Comparison of ENCODE assay signal across 9 cellular contexts in the genomic region with DNA sequence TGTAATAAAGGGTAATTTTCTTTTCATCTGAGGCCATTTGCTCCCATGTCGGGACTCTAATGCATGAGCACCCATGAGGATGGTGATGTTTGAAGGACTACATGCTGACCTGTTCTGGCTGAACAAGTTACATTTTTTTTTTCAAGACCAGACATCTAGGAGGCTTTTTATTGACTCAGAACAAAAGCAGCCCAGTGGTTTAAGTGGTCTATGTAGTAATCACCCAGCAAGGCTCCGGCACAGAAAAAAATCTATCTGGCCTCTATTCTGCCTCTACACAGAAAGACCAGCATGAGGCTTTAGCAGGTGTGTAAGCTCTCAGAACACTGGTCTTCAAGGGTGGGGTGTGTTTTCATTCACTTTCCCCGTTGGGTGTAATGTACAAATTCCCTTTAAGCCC. TPM values are rescaled to one million over a fixed set of nuclear protein-coding genes. Genes with fewer than 3 reads are reported as not detected.
DNase-seq lines count a peak whose midpoint lies in the region; ATAC-seq and TF ChIP-seq lines count a peak whose summit lies in the region.
"Had no signal": no experiment of that assay in that cellular context is flagged by ENCODE, and none has a peak within 500 bp of the region (broad histone marks: within the 10 kb centered on the region; RNA-seq: fewer than 3 reads in every experiment).

No MANE protein-coding gene starts in this region.

- no peak overlapping the region for H4K5ac ChIP-seq in mesendoderm (ENCODE audit: low read length)

- peak; percentile 85 for ATAC-seq in HG02884 (IDR thresholded peaks at IDR 0.05; ENCODE audit: unreplicated experiment)

- H3K4me1 ChIP-seq in trophoblast cell (ENCODE audit: control insufficient read depth in 1 of 2, insufficient read depth in 2 of 2, low read length in 2 of 2) (no peaks in the 10 kb centered on the region), A673 (ENCODE audit: insufficient read depth, low read length, poor library complexity, severe bottlenecking) (no peaks in the 10 kb centered on the region), mesendoderm (ENCODE audit: control insufficient read depth, low read depth, low read length) (no peaks in the 10 kb centered on the region)

- H4K91ac ChIP-seq in trophoblast cell (ENCODE audit: low read depth, low read length): no peak overlapping the region

- DNase-seq in NCI-H187 treated with DMSO at 0.1 percent for 48 hours (lab: John Stamatoyannopoulos, UW): peak; percentile 11
- no peak for DNase-seq in NCI-H187 (lab: John Stamatoyannopoulos, UW)
- peak; percentile 75 for DNase-seq in NCI-H2227 treated with DMSO at 0.1 percent for 48 hours (lab: John Stamatoyannopoulos, UW)
- peak; percentile 16 to 38 for DNase-seq in trophoblast cell
- DNase-seq in HUDEP-2 (lab: John Stamatoyannopoulos, UW; ENCODE audit: unreplicated experiment in 76 of 76): no peak
- DNase-seq in A673 (ENCODE audit: low spot score): no peak
- DNase-seq in mesendoderm: no peak
- DNase-seq: 8988T had no signal

- H3K18ac ChIP-seq in trophoblast cell (ENCODE audit: low read length): no peak overlapping the region
- H3K18ac ChIP-seq in mesendoderm (ENCODE audit: low read length): no peak overlapping the region

- intact Hi-C loops in A673 (cut with micrococcal nuclease; ENCODE audit: unreplicated experiment): no loop called here

- H3K79me1 ChIP-seq in trophoblast cell (ENCODE audit: low read length) (no peaks in the 10 kb centered on the region), mesendoderm (ENCODE audit: low read length) (no peaks in the 10 kb centered on the region)

- no peaks in the 10 kb centered on the region for H3K9me3 ChIP-seq in trophoblast cell (ENCODE audit: insufficient read depth, low read depth, low read length)
- no peaks in the 10 kb centered on the region for H3K9me3 ChIP-seq in A673 (ENCODE audit: low read depth, low read length, poor library complexity, severe bottlenecking)

- no peak overlapping the region for H3K4me2 ChIP-seq in trophoblast cell (ENCODE audit: low read length)
- H3K4me2 ChIP-seq in mesendoderm (ENCODE audit: low read length): no peak overlapping the region

- no peak overlapping the region for H3K27ac ChIP-seq in trophoblast cell (ENCODE audit: low read depth, low read length)
- H3K27ac ChIP-seq in A673 (ENCODE audit: low read depth, low read length, poor library complexity, severe bottlenecking): no peak overlapping the region
- H3K27ac ChIP-seq in mesendoderm (ENCODE audit: low read depth, low read length): no peak overlapping the region

- H2BK5ac ChIP-seq in trophoblast cell (ENCODE audit: low read depth, low read length, poor library complexity) (no peak overlapping the region), mesendoderm (ENCODE audit: low read length) (no peak overlapping the region)

- no peaks in the 10 kb centered on the region for H3K79me2 ChIP-seq in trophoblast cell (ENCODE audit: control insufficient read depth, insufficient read depth, low read length, poor library complexity)
- H3K79me2 ChIP-seq in mesendoderm (ENCODE audit: control insufficient read depth, insufficient read depth, low read length): no peaks in the 10 kb centered on the region

- H3K36me3 ChIP-seq in trophoblast cell (ENCODE audit: control insufficient read depth in 1 of 2, insufficient read depth in 2 of 2, low read length in 2 of 2) (no peaks in the 10 kb centered on the region), A673 (ENCODE audit: insufficient read depth, low read length, poor library complexity, severe bottlenecking) (no peaks in the 10 kb centered on the region), mesendoderm (ENCODE audit: control insufficient read depth, insufficient read depth, low read length) (no peaks in the 10 kb centered on the region)

- H4K12ac ChIP-seq in trophoblast cell (ENCODE audit: low read depth, low read length): no peak overlapping the region

- no peak overlapping the region for H3K56ac ChIP-seq in mesendoderm (ENCODE audit: low read length)

- H2AK5ac ChIP-seq in trophoblast cell (ENCODE audit: low read length) (no peak overlapping the region), mesendoderm (ENCODE audit: low read length) (no peak overlapping the region)

- POLR2A ChIA-PET in A673 (lab: Charles Lee; ENCODE audit: low non-redundant PET): no interaction called here

- no peak overlapping the region for H3K4me3 ChIP-seq in trophoblast cell (ENCODE audit: low read depth, low read length)
- H3K4me3 ChIP-seq in A673 (ENCODE audit: low read depth, low read length, poor library complexity, severe bottlenecking): no peak overlapping the region
- no peak overlapping the region for H3K4me3 ChIP-seq in mesendoderm (ENCODE audit: low read length)

- H3K4ac ChIP-seq in trophoblast cell (ENCODE audit: low read depth, low read length): no peak overlapping the region
- H3K4ac ChIP-seq in mesendoderm (ENCODE audit: low read depth, low read length): no peak overlapping the region

- H2BK15ac ChIP-seq in mesendoderm (replicated peaks; ENCODE audit: low read depth): no peak overlapping the region

- CTCF ChIA-PET in A673 (lab: Charles Lee): interaction anchor here (1.7 kb wide), 1 partner anchor 112 kb away, joined by 9 read pairs; no protein-coding TSS in a partner anchor

- H3K23ac ChIP-seq in trophoblast cell (ENCODE audit: low read length) (no peak overlapping the region), mesendoderm (ENCODE audit: low read length) (no peak overlapping the region)

- BruUV-seq in A673 (replicated peaks; lab: Mats Ljungman, UMichigan): no TSS peak

- no CpG with 5 or more reads among the region's 3 CpGs for WGBS in trophoblast cell (ENCODE audit: extremely low coverage, insufficient coverage, insufficient read length)
- no CpG with 5 or more reads among the region's 3 CpGs for WGBS in mesendoderm (ENCODE audit: extremely low coverage, insufficient coverage, low lambda C conversion rate)

- no peak overlapping the region for H3K9ac ChIP-seq in trophoblast cell (ENCODE audit: low read length)
- H3K9ac ChIP-seq in mesendoderm (ENCODE audit: low read length): no peak overlapping the region

- TF ChIP-seq CTCF in A673 (conservative IDR thresholded peaks at IDR 0.05; ENCODE audit: low read depth, low read length): no peak

- no peak overlapping the region for H3K14ac ChIP-seq in trophoblast cell (ENCODE audit: low read length)

- no peak overlapping the region for H2BK12ac ChIP-seq in trophoblast cell (ENCODE audit: low read length)

- H2BK120ac ChIP-seq in trophoblast cell (ENCODE audit: insufficient read depth, low read length, poor library complexity) (no peak overlapping the region), mesendoderm (ENCODE audit: low read depth, low read length) (no peak overlapping the region)

- H3K27me3 ChIP-seq in trophoblast cell (ENCODE audit: insufficient read depth, low read length) (no peaks in the 10 kb centered on the region), A673 (replicated peaks; ENCODE audit: insufficient read depth, low read depth, low read length, poor library complexity) (no peaks in the 10 kb centered on the region), mesendoderm (ENCODE audit: insufficient read depth, low read length, poor library complexity) (no peaks in the 10 kb centered on the region)

- H4K8ac ChIP-seq in trophoblast cell (ENCODE audit: low read depth, low read length) (no peak overlapping the region), mesendoderm (ENCODE audit: low read depth, low read length) (no peak overlapping the region)

- no peak overlapping the region for H2AFZ ChIP-seq in trophoblast cell (ENCODE audit: insufficient read depth, low read length, poor library complexity)

RNA-seq across cellular contexts. Expression of gene PLCXD2, which starts 15.8 kb away (rescaled TPM):
- 2.8 and 3.5 TPM in 2 replicates for polyA plus RNA-seq in trophoblast cell (2013)
- 0.67 and 0.98 TPM in 2 replicates for total RNA-seq in A673 (2021)
- 0.37 TPM for polyA plus RNA-seq in mesendoderm (2013, experiment 1 of 2)
- 0.38 TPM for polyA plus RNA-seq in mesendoderm (2013, experiment 2 of 2)

Comparison
In these comparisons a context has a peak if more than half of its experiments do, and no peak if none do; other contexts are left out.
1. DNase-seq: peak in NCI-H187 treated with DMSO at 0.1 percent for 48 hours (single experiment), NCI-H2227 treated with DMSO at 0.1 percent for 48 hours (single experiment) and trophoblast cell (2 of 2); none in NCI-H187 (0 of 2), HUDEP-2 (0 of 76), A673 (single experiment) and mesendoderm (single experiment).